In the genomic region with DNA sequence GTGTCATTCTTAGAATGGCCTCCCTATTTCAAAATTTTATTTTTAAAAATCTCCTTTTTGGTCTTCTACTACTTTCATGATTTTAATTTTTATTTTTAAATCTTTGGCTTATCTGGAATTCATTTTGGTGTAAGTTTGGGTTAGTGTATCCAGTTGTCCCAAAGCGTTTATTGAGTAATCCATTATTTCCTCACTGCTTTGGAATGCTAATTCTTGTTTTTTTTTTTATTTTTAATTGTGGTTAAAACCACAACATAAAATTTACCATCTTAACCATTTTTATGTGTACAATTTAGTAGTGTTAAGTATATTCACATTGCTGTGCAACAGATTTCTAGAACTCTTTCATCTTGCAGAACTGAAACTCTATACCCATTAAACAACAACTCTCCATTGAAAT, we compare ENCODE assay signal across 1 cellular context.
TF ChIP-seq lines count a peak whose summit lies in the region.

No MANE protein-coding gene starts in this region.

TF ChIP-seq in A549, 52 proteins besides CTCF, POLR2A, EP300 and RAD21 (continued from another document):
- TF ChIP-seq MAX (IDR thresholded peaks at IDR 0.05) (no peak), CBX8 (IDR thresholded peaks at IDR 0.05) (no peak), HOXB13 (CRISPR knock-in tag; IDR thresholded peaks at IDR 0.05; ENCODE audit: low read depth) (no peak), RNF2 (IDR thresholded peaks at IDR 0.05; ENCODE audit: borderline replicate concordance, low read depth) (no peak), ZSCAN20 (CRISPR knock-in tag; IDR thresholded peaks at IDR 0.05) (no peak), MAFK (IDR thresholded peaks at IDR 0.05; ENCODE audit: partially characterized antibody) (no peak), RARB (CRISPR knock-in tag; IDR thresholded peaks at IDR 0.05) (no peak), RFX5 (IDR thresholded peaks at IDR 0.05) (no peak), HEYL (CRISPR knock-in tag; IDR thresholded peaks at IDR 0.05) (no peak), SMC3 (IDR thresholded peaks at IDR 0.05) (no peak), FOXS1 (CRISPR knock-in tag; IDR thresholded peaks at IDR 0.05) (no peak), HOXA7 (CRISPR knock-in tag; IDR thresholded peaks at IDR 0.05) (no peak), CBX2 (IDR thresholded peaks at IDR 0.05; ENCODE audit: borderline replicate concordance, low read depth) (no peak), ZC3H11A (IDR thresholded peaks at IDR 0.05) (no peak), PHF8 (IDR thresholded peaks at IDR 0.05; ENCODE audit: borderline replicate concordance, low read depth) (no peak), CEBPB (IDR thresholded peaks at IDR 0.05) (no peak), JUNB (IDR thresholded peaks at IDR 0.05) (no peak)
- TF ChIP-seq, protein P1, sequence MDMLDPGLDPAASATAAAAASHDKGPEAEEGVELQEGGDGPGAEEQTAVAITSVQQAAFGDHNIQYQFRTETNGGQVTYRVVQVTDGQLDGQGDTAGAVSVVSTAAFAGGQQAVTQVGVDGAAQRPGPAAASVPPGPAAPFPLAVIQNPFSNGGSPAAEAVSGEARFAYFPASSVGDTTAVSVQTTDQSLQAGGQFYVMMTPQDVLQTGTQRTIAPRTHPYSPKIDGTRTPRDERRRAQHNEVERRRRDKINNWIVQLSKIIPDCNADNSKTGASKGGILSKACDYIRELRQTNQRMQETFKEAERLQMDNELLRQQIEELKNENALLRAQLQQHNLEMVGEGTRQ (IDR thresholded peaks at IDR 0.05): no peak
